ENCODE assay signal across 1 cellular context in the genomic region with DNA sequence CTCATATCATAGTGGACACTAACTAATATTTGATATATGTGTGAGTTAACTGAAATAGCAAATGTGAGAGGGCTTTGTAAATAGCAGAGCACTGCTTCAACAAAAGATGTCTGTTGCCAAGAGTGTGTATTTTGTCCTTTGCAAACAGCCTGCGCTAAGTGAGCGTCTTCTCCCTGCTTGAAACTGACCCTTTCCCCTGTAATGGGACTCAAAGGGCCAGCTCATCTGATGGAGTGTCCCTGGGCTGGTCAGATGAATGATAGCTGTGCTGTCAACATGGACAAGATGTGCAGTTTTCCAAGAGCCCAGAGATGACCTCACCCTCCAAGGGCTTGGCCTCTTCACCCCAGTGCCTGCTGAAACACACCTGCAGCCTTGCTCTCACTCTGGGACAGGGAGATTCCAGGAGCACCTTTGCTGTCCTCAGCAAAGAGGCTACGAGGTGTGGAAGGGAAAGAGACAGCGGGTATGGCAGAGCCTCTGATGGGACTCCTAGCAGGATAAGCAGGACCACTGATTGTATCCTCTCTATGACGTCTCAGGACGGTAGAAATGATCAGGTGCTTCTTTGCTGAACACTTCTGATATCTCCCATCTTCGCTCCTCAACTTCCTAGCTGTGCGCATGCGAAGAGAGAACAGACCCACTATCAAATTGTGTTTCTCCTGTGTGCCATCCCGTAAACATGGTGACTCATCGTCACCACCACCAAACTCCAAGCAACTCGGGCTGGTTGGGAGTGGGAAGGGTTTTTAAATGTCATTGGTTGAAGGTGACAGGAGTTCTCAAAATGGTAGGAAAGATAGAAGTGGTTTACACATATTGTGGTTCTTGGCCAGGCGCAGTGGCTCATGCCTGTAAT.
TF ChIP-seq lines count a peak whose summit lies in the region.

No MANE protein-coding gene starts in this region.

TF ChIP-seq in HepG2, 621 proteins besides CTCF, POLR2A, EP300 and RAD21 (continued from another document and continues in another):
- TF ChIP-seq, protein P1, sequence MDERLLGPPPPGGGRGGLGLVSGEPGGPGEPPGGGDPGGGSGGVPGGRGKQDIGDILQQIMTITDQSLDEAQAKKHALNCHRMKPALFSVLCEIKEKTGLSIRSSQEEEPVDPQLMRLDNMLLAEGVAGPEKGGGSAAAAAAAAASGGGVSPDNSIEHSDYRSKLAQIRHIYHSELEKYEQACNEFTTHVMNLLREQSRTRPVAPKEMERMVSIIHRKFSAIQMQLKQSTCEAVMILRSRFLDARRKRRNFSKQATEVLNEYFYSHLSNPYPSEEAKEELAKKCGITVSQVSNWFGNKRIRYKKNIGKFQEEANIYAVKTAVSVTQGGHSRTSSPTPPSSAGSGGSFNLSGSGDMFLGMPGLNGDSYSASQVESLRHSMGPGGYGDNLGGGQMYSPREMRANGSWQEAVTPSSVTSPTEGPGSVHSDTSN (CRISPR knock-in tag; IDR thresholded peaks at IDR 0.05): 0 out of 2 replicates have a peak, but pooled peaks have one; percentile 23
- TF ChIP-seq ZNF703 (CRISPR knock-in tag; IDR thresholded peaks at IDR 0.05; ENCODE audit: borderline replicate concordance) (no peak), HMG20A (CRISPR knock-in tag; IDR thresholded peaks at IDR 0.05; ENCODE audit: borderline replicate concordance) (no peak; the same call in 1 of the 2 replicates), ZFX (CRISPR knock-in tag; IDR thresholded peaks at IDR 0.05; ENCODE audit: low read depth) (0 out of 2 replicates have a peak, but pooled peaks have one; percentile 23), ZNF552 (CRISPR knock-in tag; IDR thresholded peaks at IDR 0.05; ENCODE audit: borderline replicate concordance) (no peak), KLF15 (CRISPR knock-in tag; IDR thresholded peaks at IDR 0.05; ENCODE audit: borderline replicate concordance) (no peak), ZNF720 (CRISPR knock-in tag; IDR thresholded peaks at IDR 0.05) (no peak), GFI1 (CRISPR knock-in tag; IDR thresholded peaks at IDR 0.05; ENCODE audit: borderline replicate concordance) (peak; percentile 86), ASH2L (IDR thresholded peaks at IDR 0.05; ENCODE audit: insufficient read length, low read depth, low read length) (peak; percentile 74), KLF11 (CRISPR knock-in tag; IDR thresholded peaks at IDR 0.05) (peak; percentile 28; the same call in 1 of the 2 replicates), RXRB (CRISPR knock-in tag; IDR thresholded peaks at IDR 0.05; ENCODE audit: borderline replicate concordance) (peak; percentile 84), ZC3H13 (CRISPR knock-in tag; IDR thresholded peaks at IDR 0.05) (no peak), RAD51 (IDR thresholded peaks at IDR 0.05; ENCODE audit: borderline replicate concordance) (no peak), AKAP8 (CRISPR knock-in tag; IDR thresholded peaks at IDR 0.05) (0 out of 2 replicates have a peak, but pooled peaks have one; percentile 44), KLF9 (CRISPR knock-in tag; IDR thresholded peaks at IDR 0.05; ENCODE audit: low read depth) (no peak), ZNF614 (CRISPR knock-in tag; IDR thresholded peaks at IDR 0.05; ENCODE audit: borderline replicate concordance) (0 out of 2 replicates have a peak, but pooled peaks have one; percentile 64), ARNTL (CRISPR knock-in tag; IDR thresholded peaks at IDR 0.05) (no peak), ZNF143 (CRISPR knock-in tag; IDR thresholded peaks at IDR 0.05) (no peak), HHEX (CRISPR knock-in tag; IDR thresholded peaks at IDR 0.05) (peak; percentile 52; the same call in 1 of the 2 replicates), PAWR (CRISPR knock-in tag; IDR thresholded peaks at IDR 0.05; ENCODE audit: borderline replicate concordance) (no peak), ZNF224 (CRISPR knock-in tag; IDR thresholded peaks at IDR 0.05) (0 out of 2 replicates have a peak, but pooled peaks have one; percentile 38), TEAD2 (CRISPR knock-in tag; IDR thresholded peaks at IDR 0.05) (no peak), SIN3A (IDR thresholded peaks at IDR 0.05; ENCODE audit: borderline replicate concordance, low read depth, low read length) (no peak), SKI (IDR thresholded peaks at IDR 0.05; ENCODE audit: partially characterized antibody) (peak; percentile 62), ZNF746 (CRISPR knock-in tag; IDR thresholded peaks at IDR 0.05) (no peak), SNAI1 (CRISPR knock-in tag; IDR thresholded peaks at IDR 0.05; ENCODE audit: borderline replicate concordance) (no peak), NFATC3 (CRISPR knock-in tag; IDR thresholded peaks at IDR 0.05) (0 out of 2 replicates have a peak, but pooled peaks have one; percentile 34), STAG1 (CRISPR knock-in tag; IDR thresholded peaks at IDR 0.05) (no peak; the same call in 1 of the 2 replicates), NCOA2 (CRISPR knock-in tag; IDR thresholded peaks at IDR 0.05) (peak; percentile 91), U2AF2 (IDR thresholded peaks at IDR 0.05; ENCODE audit: low read depth, low read length) (no peak), ZNF274 (CRISPR knock-in tag; IDR thresholded peaks at IDR 0.05) (no peak), KDM6A (CRISPR knock-in tag; IDR thresholded peaks at IDR 0.05; ENCODE audit: low read depth) (peak; percentile 73), ZMAT3 (CRISPR knock-in tag; conservative IDR thresholded peaks at IDR 0.05) (no peak), ZSCAN12 (CRISPR knock-in tag; IDR thresholded peaks at IDR 0.05) (no peak), ZNF713 (CRISPR knock-in tag; IDR thresholded peaks at IDR 0.05) (no peak)
- TF ChIP-seq, protein P2, sequence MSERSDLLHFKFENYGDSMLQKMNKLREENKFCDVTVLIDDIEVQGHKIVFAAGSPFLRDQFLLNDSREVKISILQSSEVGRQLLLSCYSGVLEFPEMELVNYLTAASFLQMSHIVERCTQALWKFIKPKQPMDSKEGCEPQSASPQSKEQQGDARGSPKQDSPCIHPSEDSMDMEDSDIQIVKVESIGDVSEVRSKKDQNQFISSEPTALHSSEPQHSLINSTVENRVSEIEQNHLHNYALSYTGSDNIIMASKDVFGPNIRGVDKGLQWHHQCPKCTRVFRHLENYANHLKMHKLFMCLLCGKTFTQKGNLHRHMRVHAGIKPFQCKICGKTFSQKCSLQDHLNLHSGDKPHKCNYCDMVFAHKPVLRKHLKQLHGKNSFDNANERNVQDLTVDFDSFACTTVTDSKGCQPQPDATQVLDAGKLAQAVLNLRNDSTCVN (CRISPR knock-in tag; IDR thresholded peaks at IDR 0.05; ENCODE audit: borderline replicate concordance): peak; percentile 59; the same call in 1 of the 2 replicates
- TF ChIP-seq, protein P3, sequence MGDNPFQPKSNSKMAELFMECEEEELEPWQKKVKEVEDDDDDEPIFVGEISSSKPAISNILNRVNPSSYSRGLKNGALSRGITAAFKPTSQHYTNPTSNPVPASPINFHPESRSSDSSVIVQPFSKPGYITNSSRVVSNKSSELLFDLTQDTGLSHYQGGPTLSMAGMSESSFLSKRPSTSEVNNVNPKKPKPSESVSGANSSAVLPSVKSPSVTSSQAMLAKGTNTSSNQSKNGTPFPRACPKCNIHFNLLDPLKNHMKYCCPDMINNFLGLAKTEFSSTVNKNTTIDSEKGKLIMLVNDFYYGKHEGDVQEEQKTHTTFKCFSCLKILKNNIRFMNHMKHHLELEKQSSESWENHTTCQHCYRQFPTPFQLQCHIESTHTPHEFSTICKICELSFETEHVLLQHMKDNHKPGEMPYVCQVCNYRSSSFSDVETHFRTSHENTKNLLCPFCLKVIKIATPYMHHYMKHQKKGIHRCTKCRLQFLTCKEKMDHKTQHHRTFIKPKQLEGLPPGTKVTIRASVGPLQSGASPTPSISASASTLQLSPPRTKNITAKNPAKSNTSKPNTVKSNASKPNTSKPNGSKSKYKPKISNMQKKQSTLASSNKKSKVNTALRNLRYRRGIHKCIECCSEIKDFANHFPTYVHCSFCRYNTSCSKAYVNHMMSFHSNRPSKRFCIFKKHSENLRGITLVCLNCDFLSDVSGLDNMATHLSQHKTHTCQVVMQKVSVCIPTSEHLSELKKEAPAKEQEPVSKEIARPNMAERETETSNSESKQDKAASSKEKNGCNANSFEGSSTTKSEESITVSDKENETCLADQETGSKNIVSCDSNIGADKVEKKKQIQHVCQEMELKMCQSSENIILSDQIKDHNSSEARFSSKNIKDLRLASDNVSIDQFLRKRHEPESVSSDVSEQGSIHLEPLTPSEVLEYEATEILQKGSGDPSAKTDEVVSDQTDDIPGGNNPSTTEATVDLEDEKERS (CRISPR knock-in tag; IDR thresholded peaks at IDR 0.05): no peak
- TF ChIP-seq, protein P4, sequence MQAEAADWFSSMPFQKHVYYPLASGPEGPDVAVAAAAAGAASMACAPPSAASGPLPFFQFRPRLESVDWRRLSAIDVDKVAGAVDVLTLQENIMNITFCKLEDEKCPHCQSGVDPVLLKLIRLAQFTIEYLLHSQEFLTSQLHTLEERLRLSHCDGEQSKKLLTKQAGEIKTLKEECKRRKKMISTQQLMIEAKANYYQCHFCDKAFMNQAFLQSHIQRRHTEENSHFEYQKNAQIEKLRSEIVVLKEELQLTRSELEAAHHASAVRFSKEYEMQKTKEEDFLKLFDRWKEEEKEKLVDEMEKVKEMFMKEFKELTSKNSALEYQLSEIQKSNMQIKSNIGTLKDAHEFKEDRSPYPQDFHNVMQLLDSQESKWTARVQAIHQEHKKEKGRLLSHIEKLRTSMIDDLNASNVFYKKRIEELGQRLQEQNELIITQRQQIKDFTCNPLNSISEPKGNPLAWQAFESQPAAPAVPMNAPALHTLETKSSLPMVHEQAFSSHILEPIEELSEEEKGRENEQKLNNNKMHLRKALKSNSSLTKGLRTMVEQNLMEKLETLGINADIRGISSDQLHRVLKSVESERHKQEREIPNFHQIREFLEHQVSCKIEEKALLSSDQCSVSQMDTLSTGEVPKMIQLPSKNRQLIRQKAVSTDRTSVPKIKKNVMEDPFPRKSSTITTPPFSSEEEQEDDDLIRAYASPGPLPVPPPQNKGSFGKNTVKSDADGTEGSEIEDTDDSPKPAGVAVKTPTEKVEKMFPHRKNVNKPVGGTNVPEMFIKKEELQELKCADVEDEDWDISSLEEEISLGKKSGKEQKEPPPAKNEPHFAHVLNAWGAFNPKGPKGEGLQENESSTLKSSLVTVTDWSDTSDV (CRISPR knock-in tag; IDR thresholded peaks at IDR 0.05): no peak
- TF ChIP-seq, protein P5, sequence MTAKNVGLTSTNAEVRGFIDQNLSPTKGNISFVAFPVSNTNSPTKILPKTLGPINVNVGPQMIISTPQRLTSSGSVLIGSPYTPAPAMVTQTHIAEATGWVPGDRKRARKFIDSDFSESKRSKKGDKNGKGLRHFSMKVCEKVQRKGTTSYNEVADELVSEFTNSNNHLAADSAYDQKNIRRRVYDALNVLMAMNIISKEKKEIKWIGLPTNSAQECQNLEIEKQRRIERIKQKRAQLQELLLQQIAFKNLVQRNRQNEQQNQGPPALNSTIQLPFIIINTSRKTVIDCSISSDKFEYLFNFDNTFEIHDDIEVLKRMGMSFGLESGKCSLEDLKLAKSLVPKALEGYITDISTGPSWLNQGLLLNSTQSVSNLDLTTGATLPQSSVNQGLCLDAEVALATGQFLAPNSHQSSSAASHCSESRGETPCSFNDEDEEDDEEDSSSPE (CRISPR knock-in tag; IDR thresholded peaks at IDR 0.05): 0 out of 2 replicates have a peak, but pooled peaks have one; percentile 44
- TF ChIP-seq, protein P6, sequence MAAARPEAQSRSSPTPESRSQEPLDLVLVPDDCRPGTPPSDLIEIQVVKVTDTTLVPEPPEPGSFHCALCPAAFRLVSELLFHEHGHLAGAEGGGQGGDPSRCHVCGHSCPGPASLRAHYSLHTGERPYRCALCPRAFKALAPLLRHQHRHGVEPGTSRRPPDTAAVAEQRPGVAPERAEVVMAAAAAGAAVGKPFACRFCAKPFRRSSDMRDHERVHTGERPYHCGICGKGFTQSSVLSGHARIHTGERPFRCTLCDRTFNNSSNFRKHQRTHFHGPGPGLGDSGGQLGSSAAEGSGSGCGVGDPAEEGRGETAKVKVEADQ (CRISPR knock-in tag; IDR thresholded peaks at IDR 0.05; ENCODE audit: borderline replicate concordance): no peak
- TF ChIP-seq, protein P7, sequence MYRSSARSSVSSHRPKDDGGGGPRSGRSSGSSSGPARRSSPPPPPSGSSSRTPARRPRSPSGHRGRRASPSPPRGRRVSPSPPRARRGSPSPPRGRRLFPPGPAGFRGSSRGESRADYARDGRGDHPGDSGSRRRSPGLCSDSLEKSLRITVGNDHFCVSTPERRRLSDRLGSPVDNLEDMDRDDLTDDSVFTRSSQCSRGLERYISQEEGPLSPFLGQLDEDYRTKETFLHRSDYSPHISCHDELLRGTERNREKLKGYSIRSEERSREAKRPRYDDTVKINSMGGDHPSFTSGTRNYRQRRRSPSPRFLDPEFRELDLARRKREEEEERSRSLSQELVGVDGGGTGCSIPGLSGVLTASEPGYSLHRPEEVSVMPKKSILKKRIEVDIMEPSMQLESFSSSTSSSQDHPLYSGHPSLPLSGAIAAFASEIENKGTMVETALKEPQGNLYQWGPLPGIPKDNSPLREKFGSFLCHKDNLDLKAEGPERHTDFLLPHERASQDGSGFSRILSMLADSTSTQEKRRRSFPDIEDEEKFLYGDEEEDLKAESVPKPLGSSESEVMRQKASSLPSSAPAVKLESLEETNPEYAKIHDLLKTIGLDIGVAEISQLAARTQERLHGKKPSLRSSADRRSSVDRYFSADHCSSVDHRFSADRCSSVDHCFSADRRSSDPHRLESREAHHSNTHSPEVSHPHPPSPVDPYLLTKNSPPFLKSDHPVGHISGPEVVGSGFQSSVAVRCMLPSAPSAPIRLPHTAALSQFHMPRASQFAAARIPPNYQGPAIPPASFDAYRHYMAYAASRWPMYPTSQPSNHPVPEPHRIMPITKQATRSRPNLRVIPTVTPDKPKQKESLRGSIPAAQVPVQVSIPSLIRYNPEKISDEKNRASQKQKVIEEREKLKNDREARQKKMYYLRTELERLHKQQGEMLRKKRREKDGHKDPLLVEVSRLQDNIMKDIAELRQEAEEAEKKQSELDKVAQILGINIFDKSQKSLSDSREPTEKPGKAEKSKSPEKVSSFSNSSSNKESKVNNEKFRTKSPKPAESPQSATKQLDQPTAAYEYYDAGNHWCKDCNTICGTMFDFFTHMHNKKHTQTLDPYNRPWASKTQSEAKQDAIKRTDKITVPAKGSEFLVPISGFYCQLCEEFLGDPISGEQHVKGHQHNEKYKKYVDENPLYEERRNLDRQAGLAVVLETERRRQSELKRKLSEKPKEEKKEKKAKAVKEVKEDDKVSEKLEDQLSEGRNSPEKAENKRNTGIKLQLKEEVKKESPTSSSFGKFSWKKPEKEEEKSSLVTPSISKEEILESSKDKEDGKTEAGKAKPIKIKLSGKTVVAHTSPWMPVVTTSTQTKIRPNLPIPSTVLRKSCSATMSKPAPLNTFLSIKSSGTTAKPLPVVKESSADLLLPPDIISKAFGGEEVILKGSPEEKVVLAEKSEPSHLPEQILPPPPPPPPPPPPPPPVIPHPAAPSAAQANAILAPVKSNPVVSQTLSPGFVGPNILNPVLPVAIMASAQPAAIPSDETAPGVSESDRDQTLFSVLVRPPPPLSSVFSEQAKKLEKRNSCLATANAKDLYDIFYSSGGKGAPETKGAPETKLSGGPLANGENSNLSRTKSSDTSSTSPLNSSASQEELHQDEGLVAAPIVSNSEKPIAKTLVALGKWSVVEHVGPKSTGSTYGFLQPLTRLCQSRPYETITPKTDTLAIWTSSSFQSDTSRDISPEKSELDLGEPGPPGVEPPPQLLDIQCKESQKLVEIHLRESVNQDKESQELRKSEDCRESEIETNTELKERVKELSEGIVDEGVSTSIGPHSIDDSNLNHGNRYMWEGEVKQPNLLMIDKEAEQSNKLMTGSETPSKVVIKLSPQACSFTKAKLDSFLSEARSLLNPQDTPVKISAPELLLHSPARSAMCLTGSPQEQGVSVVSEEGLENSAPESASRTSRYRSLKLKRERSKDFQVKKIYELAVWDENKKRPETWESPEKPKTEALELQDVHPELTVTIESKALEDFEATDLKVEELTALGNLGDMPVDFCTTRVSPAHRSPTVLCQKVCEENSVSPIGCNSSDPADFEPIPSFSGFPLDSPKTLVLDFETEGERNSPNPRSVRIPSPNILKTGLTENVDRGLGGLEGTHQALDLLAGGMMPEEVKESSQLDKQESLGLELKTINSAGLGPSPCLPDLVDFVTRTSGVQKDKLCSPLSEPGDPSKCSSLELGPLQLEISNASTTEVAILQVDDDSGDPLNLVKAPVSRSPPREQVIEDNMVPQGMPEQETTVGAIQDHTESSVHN (CRISPR knock-in tag; IDR thresholded peaks at IDR 0.05): peak; percentile 50; the same call in 1 of the 2 replicates
